ENCODE assay signal across 35 cellular contexts in genomic region chr7:102918865-102919264, GRCh38. TPM values are rescaled to one million over a fixed set of nuclear protein-coding genes. Genes with fewer than 3 reads are reported as not detected.
"Had no signal": no experiment of that assay in that cellular context is flagged by ENCODE, and none has a peak within 500 bp of the region (broad histone marks: within the 10 kb centered on the region; RNA-seq: fewer than 3 reads in every experiment).

No MANE protein-coding gene starts in this region.

- DNase-seq: activated B cell treated with CpG ODN at 0.5 μM for 24 hours; activated CD4-positive, alpha-beta T cell treated with anti-CD3 and anti-CD28 coated beads, Interleukin-2, amount 50 U/mL, for 1 hour; activated CD8-positive, alpha-beta memory T cell treated with anti-CD3 and anti-CD28 coated beads, Interleukin-2, amount 10 ng/mL, durations not matched to agents 7 days and 5 days; activated CD8-positive, alpha-beta T cell treated with anti-CD3 and anti-CD28 coated beads, Interleukin-2, amount 10 ng/mL, durations not matched to agents 7 days and 5 days; activated naive CD4-positive, alpha-beta T cell; activated naive CD8-positive, alpha-beta T cell treated with anti-CD3 and anti-CD28 coated beads for 36 hours; activated T-cell treated with anti-CD3 and anti-CD28 coated beads, Interleukin-2, amount 50 U/mL, for 48 hours; adrenal gland; aorta; brain microvascular endothelial cell; cortex of kidney; effector memory CD8-positive, alpha-beta T cell; erythroblast; gastrocnemius medialis; glutamatergic neuron; left ventricle myocardium inferior; mucosa of descending colon; naive B cell; nephron progenitor cell; ovary; retina; small intestine; stimulated activated CD4-positive, alpha-beta T cell treated with anti-CD3 and anti-CD28 coated beads, Interleukin-4, amount 100 ng/mL, for 4 hours; stimulated activated CD8-positive, alpha-beta memory T cell treated with anti-CD3 and anti-CD28 coated beads, Interleukin-4, amount 100 ng/mL, for 48 hours; stomach; T-helper 17 cell; thyroid gland; upper lobe of left lung had no signal

- H3K36me3 ChIP-seq: adrenal gland, gastrocnemius medialis, left ventricle myocardium inferior, neutrophil, ovary, stomach, thyroid gland, upper lobe of left lung, vagina had no signal

- H3K27ac ChIP-seq: adrenal gland, brain microvascular endothelial cell, gastrocnemius medialis, left ventricle myocardium inferior, neutrophil, stomach, thyroid gland, upper lobe of left lung, vagina had no signal

- H3K36me3 Mint-ChIP-seq: activated CD8-positive, alpha-beta memory T cell treated with anti-CD3 and anti-CD28 coated beads, Interleukin-2, amount 10 ng/mL, durations not matched to agents 7 days and 5 days; activated naive CD8-positive, alpha-beta T cell treated with anti-CD3 and anti-CD28 coated beads for 36 hours; naive B cell; stimulated activated memory B cell treated with anti-CD40 and anti-IgM and Interleukin-4, amounts not matched to agents 10 μg/mL and 1 μg/mL and 100 μg/mL, for 72 hours had no signal

- H3K27me3 ChIP-seq: adrenal gland, brain microvascular endothelial cell, gastrocnemius medialis, neutrophil, ovary, stomach, thyroid gland, upper lobe of left lung, vagina had no signal

- H3K4me3 Mint-ChIP-seq: activated B cell treated with CpG ODN at 0.5 μM for 24 hours; activated CD8-positive, alpha-beta memory T cell treated with anti-CD3 and anti-CD28 coated beads, Interleukin-2, amount 10 ng/mL, durations not matched to agents 7 days and 5 days; activated CD8-positive, alpha-beta T cell treated with anti-CD3 and anti-CD28 coated beads, Interleukin-2, amount 10 ng/mL, durations not matched to agents 7 days and 5 days; activated naive CD8-positive, alpha-beta T cell treated with anti-CD3 and anti-CD28 coated beads for 36 hours; effector memory CD8-positive, alpha-beta T cell; naive B cell; nephron progenitor cell; stimulated activated memory B cell treated with anti-CD40 and anti-IgM and Interleukin-4, amounts not matched to agents 10 μg/mL and 1 μg/mL and 100 μg/mL, for 72 hours; T-helper 17 cell had no signal

- ATAC-seq: activated CD8-positive, alpha-beta memory T cell treated with anti-CD3 and anti-CD28 coated beads, Interleukin-2, amount 10 ng/mL, durations not matched to agents 7 days and 5 days; activated CD8-positive, alpha-beta T cell treated with anti-CD3 and anti-CD28 coated beads, Interleukin-2, amount 10 ng/mL, durations not matched to agents 7 days and 5 days; effector memory CD8-positive, alpha-beta T cell; gastrocnemius medialis; mucosa of descending colon; sciatic nerve; stimulated activated memory B cell treated with anti-CD40 and anti-IgM and Interleukin-4, amounts not matched to agents 10 μg/mL and 1 μg/mL and 100 μg/mL, for 72 hours; T-helper 17 cell had no signal

- H3K27me3 Mint-ChIP-seq: activated B cell treated with CpG ODN at 0.5 μM for 24 hours; activated CD8-positive, alpha-beta memory T cell treated with anti-CD3 and anti-CD28 coated beads, Interleukin-2, amount 10 ng/mL, durations not matched to agents 7 days and 5 days; activated naive CD8-positive, alpha-beta T cell treated with anti-CD3 and anti-CD28 coated beads for 36 hours; effector memory CD8-positive, alpha-beta T cell; naive B cell; progenitor cell of endocrine pancreas; stimulated activated memory B cell treated with anti-CD40 and anti-IgM and Interleukin-4, amounts not matched to agents 10 μg/mL and 1 μg/mL and 100 μg/mL, for 72 hours had no signal

- H3K4me1 Mint-ChIP-seq: activated B cell treated with CpG ODN at 0.5 μM for 24 hours; activated CD8-positive, alpha-beta memory T cell treated with anti-CD3 and anti-CD28 coated beads, Interleukin-2, amount 10 ng/mL, durations not matched to agents 7 days and 5 days; activated naive CD8-positive, alpha-beta T cell treated with anti-CD3 and anti-CD28 coated beads for 36 hours; naive B cell; nephron progenitor cell; stimulated activated memory B cell treated with anti-CD40 and anti-IgM and Interleukin-4, amounts not matched to agents 10 μg/mL and 1 μg/mL and 100 μg/mL, for 72 hours; T-helper 17 cell had no signal

- H3K27ac Mint-ChIP-seq: activated B cell treated with CpG ODN at 0.5 μM for 24 hours; activated CD8-positive, alpha-beta memory T cell treated with anti-CD3 and anti-CD28 coated beads, Interleukin-2, amount 10 ng/mL, durations not matched to agents 7 days and 5 days; activated CD8-positive, alpha-beta T cell treated with anti-CD3 and anti-CD28 coated beads, Interleukin-2, amount 10 ng/mL, durations not matched to agents 7 days and 5 days; activated naive CD8-positive, alpha-beta T cell treated with anti-CD3 and anti-CD28 coated beads for 36 hours; activated T-helper 2 cell treated with anti-CD3 and anti-CD28 coated beads, Interferon-gamma antibody, Interleukin-2, Interleukin-4, amounts not matched to agents 10 μg/mL and 5 μg/mL and 100 μg/mL, durations not matched to agents 14 hours and 24 hours and 36 hours; effector memory CD8-positive, alpha-beta T cell; naive B cell; nephron progenitor cell; progenitor cell of endocrine pancreas; stimulated activated memory B cell treated with anti-CD40 and anti-IgM and Interleukin-4, amounts not matched to agents 10 μg/mL and 1 μg/mL and 100 μg/mL, for 72 hours; T-helper 17 cell had no signal

- H3K9me3 ChIP-seq: adrenal gland, gastrocnemius medialis, left ventricle myocardium inferior, mucosa of descending colon, neutrophil, ovary, stomach, thyroid gland, upper lobe of left lung, vagina had no signal

- H3K4me3 ChIP-seq: adrenal gland, gastrocnemius medialis, left ventricle myocardium inferior, lung, mucosa of descending colon, ovary, stomach, thyroid gland, upper lobe of left lung, vagina had no signal

- H3K4me1 ChIP-seq: thyroid gland, upper lobe of left lung, vagina had no signal

- H3K9me3 Mint-ChIP-seq: activated B cell treated with CpG ODN at 0.5 μM for 24 hours; activated naive CD8-positive, alpha-beta T cell treated with anti-CD3 and anti-CD28 coated beads for 36 hours; activated T-helper 2 cell treated with anti-CD3 and anti-CD28 coated beads, Interferon-gamma antibody, Interleukin-2, Interleukin-4, amounts not matched to agents 10 μg/mL and 5 μg/mL and 100 μg/mL, durations not matched to agents 14 hours and 24 hours and 36 hours; effector memory CD8-positive, alpha-beta T cell; naive B cell; nephron progenitor cell; stimulated activated memory B cell treated with anti-CD40 and anti-IgM and Interleukin-4, amounts not matched to agents 10 μg/mL and 1 μg/mL and 100 μg/mL, for 72 hours had no signal

RNA-seq across cellular contexts. Expression of gene LRRC17, which starts 6.1 kb away (rescaled TPM):
- total RNA-seq: activated CD8-positive, alpha-beta memory T cell treated with anti-CD3 and anti-CD28 coated beads, Interleukin-2, amount 10 ng/mL, durations not matched to agents 7 days and 5 days; activated naive CD8-positive, alpha-beta T cell treated with anti-CD3 and anti-CD28 coated beads for 36 hours; activated T-helper 2 cell treated with anti-CD3 and anti-CD28 coated beads, Interferon-gamma antibody, Interleukin-2, Interleukin-4, amounts not matched to agents 10 μg/mL and 5 μg/mL and 100 μg/mL, durations not matched to agents 14 hours and 24 hours and 36 hours had no signal
